ENCODE assay signal across 8 cellular contexts in genomic region chr5:82068042-82068441, GRCh38.
DNase-seq lines count a peak whose midpoint lies in the region; ATAC-seq, FAIRE-seq and TF ChIP-seq lines count a peak whose summit lies in the region.
"Not testable (repeated sequence)": the region's sequence is repeated elsewhere in the genome, so short reads cannot be mapped to it uniquely, and the experiment has no call there.

No MANE protein-coding gene starts in this region.

- peak overlapping the region; percentile 71 for H3K4me3 Mint-ChIP-seq in CD4-positive, alpha-beta T cell
- peak overlapping the region; percentile 54 for H3K4me3 Mint-ChIP-seq in T-helper 2 cell treated with Interferon-gamma antibody and Interleukin-4, amounts not matched to agents 5 μg/mL and 100 μg/mL, for 36 hours
- peak overlapping the region; percentile 47 for H3K4me3 Mint-ChIP-seq in activated T-cell treated with anti-CD3 and anti-CD28 coated beads, Interleukin-2, amount 50 U/mL, for 24 hours
- peak overlapping the region; percentile 48 for H3K4me3 Mint-ChIP-seq in activated naive CD4-positive, alpha-beta T cell treated with anti-CD3 and anti-CD28 coated beads, Interleukin-2, amount 10 ng/mL, durations not matched to agents 7 days and 5 days
- peak overlapping the region; percentile 18 for H3K4me3 Mint-ChIP-seq in activated naive CD8-positive, alpha-beta T cell treated with anti-CD3 and anti-CD28 coated beads, Interleukin-2, amount 50 U/mL, for 24 hours
- peak overlapping the region; percentile 61 to 77 (median 68) for H3K4me3 Mint-ChIP-seq in immature natural killer cell
- H3K4me3 Mint-ChIP-seq in natural killer cell treated with Interleukin-12 subunit alpha and Interleukin-12 subunit beta and Interleukin-15 and Interleukin-18, amount 100 ng/mL, for 72 hours = peak overlapping the region; percentile 48

- H3K27me3 Mint-ChIP-seq in CD4-positive, alpha-beta T cell; T-helper 2 cell treated with Interferon-gamma antibody and Interleukin-4, amounts not matched to agents 5 μg/mL and 100 μg/mL, for 36 hours (ENCODE audit: low read depth); activated T-cell treated with anti-CD3 and anti-CD28 coated beads, Interleukin-2, amount 50 U/mL, for 24 hours; activated naive CD4-positive, alpha-beta T cell treated with anti-CD3 and anti-CD28 coated beads, Interleukin-2, amount 10 ng/mL, durations not matched to agents 7 days and 5 days; activated naive CD8-positive, alpha-beta T cell treated with anti-CD3 and anti-CD28 coated beads, Interleukin-2, amount 50 U/mL, for 24 hours; immature natural killer cell (ENCODE audit: low read depth in 3 of 3); natural killer cell treated with Interleukin-12 subunit alpha and Interleukin-12 subunit beta and Interleukin-15 and Interleukin-18, amount 100 ng/mL, for 72 hours: not testable (repeated sequence)

- not testable (repeated sequence) for H3K27me3 ChIP-seq in CD4-positive, alpha-beta T cell (ENCODE audit: control insufficient read depth, insufficient read depth, low read length)

- peak overlapping the region; percentile 18 for H3K27ac Mint-ChIP-seq in CD4-positive, alpha-beta T cell
- not testable (repeated sequence) for H3K27ac Mint-ChIP-seq in T-helper 2 cell treated with Interferon-gamma antibody and Interleukin-4, amounts not matched to agents 5 μg/mL and 100 μg/mL, for 36 hours; activated T-cell treated with anti-CD3 and anti-CD28 coated beads, Interleukin-2, amount 50 U/mL, for 24 hours; activated naive CD8-positive, alpha-beta T cell treated with anti-CD3 and anti-CD28 coated beads, Interleukin-2, amount 50 U/mL, for 24 hours; natural killer cell treated with Interleukin-12 subunit alpha and Interleukin-12 subunit beta and Interleukin-15 and Interleukin-18, amount 100 ng/mL, for 72 hours
- H3K27ac Mint-ChIP-seq in activated naive CD4-positive, alpha-beta T cell treated with anti-CD3 and anti-CD28 coated beads, Interleukin-2, amount 10 ng/mL, durations not matched to agents 7 days and 5 days = peak overlapping the region; percentile 38
- peak overlapping the region in 3 of 6 donors; percentile 55 to 80 (median 66) for H3K27ac Mint-ChIP-seq in immature natural killer cell

- not testable (repeated sequence) for DNase-seq in CD4-positive, alpha-beta T cell; GM12891 (ENCODE audit: insufficient read length, low spot score); T-helper 2 cell treated with Interferon-gamma antibody and Interleukin-4, amounts not matched to agents 5 μg/mL and 100 μg/mL, for 36 hours (ENCODE audit: low spot score); activated T-cell treated with anti-CD3 and anti-CD28 coated beads, Interleukin-2, amount 50 U/mL, for 24 hours; activated naive CD4-positive, alpha-beta T cell treated with anti-CD3 and anti-CD28 coated beads, Interleukin-2, amount 10 ng/mL, durations not matched to agents 7 days and 5 days; activated naive CD8-positive, alpha-beta T cell treated with anti-CD3 and anti-CD28 coated beads, Interleukin-2, amount 50 U/mL, for 24 hours; immature natural killer cell; natural killer cell treated with Interleukin-12 subunit alpha and Interleukin-12 subunit beta and Interleukin-15 and Interleukin-18, amount 100 ng/mL, for 72 hours (ENCODE audit: low spot score)

- not testable (repeated sequence) for ATAC-seq in CD4-positive, alpha-beta T cell (ENCODE audit: poor library complexity); activated naive CD8-positive, alpha-beta T cell treated with anti-CD3 and anti-CD28 coated beads, Interleukin-2, amount 50 U/mL, for 24 hours; natural killer cell treated with Interleukin-12 subunit alpha and Interleukin-12 subunit beta and Interleukin-15 and Interleukin-18, amount 100 ng/mL, for 72 hours

- not testable (repeated sequence) for TF ChIP-seq POLR2A in GM12891 (IDR thresholded peaks at IDR 0.05; ENCODE audit: low read depth, low read length)

- POLR2A ChIA-PET in CD4-positive, alpha-beta T cell (lab: Charles Lee) = not testable (repeated sequence)

- H3K36me3 Mint-ChIP-seq in CD4-positive, alpha-beta T cell (ENCODE audit: low read depth); T-helper 2 cell treated with Interferon-gamma antibody and Interleukin-4, amounts not matched to agents 5 μg/mL and 100 μg/mL, for 36 hours (ENCODE audit: low read depth); activated T-cell treated with anti-CD3 and anti-CD28 coated beads, Interleukin-2, amount 50 U/mL, for 24 hours (ENCODE audit: low read depth); activated naive CD4-positive, alpha-beta T cell treated with anti-CD3 and anti-CD28 coated beads, Interleukin-2, amount 10 ng/mL, durations not matched to agents 7 days and 5 days; activated naive CD8-positive, alpha-beta T cell treated with anti-CD3 and anti-CD28 coated beads, Interleukin-2, amount 50 U/mL, for 24 hours (ENCODE audit: low read depth); immature natural killer cell; natural killer cell treated with Interleukin-12 subunit alpha and Interleukin-12 subunit beta and Interleukin-15 and Interleukin-18, amount 100 ng/mL, for 72 hours: not testable (repeated sequence)

- not testable (repeated sequence) for H3K9me3 ChIP-seq in CD4-positive, alpha-beta T cell (ENCODE audit: control insufficient read depth, low read length)

- peak; percentile 26 for FAIRE-seq in GM12891 (lab: Jason Lieb, UNC)

- intact Hi-C loops in CD4-positive, alpha-beta T cell (cut with DNase I, micrococcal nuclease) = not testable (repeated sequence)

- TF ChIP-seq CTCF in CD4-positive, alpha-beta T cell (IDR thresholded peaks at IDR 0.05) = not testable (repeated sequence)

- CTCF ChIA-PET in CD4-positive, alpha-beta T cell (lab: Charles Lee); activated naive CD4-positive, alpha-beta T cell treated with anti-CD3 and anti-CD28 coated beads, Interleukin-2, amount 10 ng/mL, durations not matched to agents 7 days and 5 days (lab: Charles Lee): not testable (repeated sequence)

- H3K27ac ChIP-seq in CD4-positive, alpha-beta T cell (ENCODE audit: low read depth, low read length) = not testable (repeated sequence)

- peaks cover 14% of the 10 kb centered on the region for H3K4me1 Mint-ChIP-seq in CD4-positive, alpha-beta T cell (ENCODE audit: low read depth)
- not testable (repeated sequence) for H3K4me1 Mint-ChIP-seq in T-helper 2 cell treated with Interferon-gamma antibody and Interleukin-4, amounts not matched to agents 5 μg/mL and 100 μg/mL, for 36 hours (ENCODE audit: low read depth); activated T-cell treated with anti-CD3 and anti-CD28 coated beads, Interleukin-2, amount 50 U/mL, for 24 hours (ENCODE audit: low read depth); activated naive CD8-positive, alpha-beta T cell treated with anti-CD3 and anti-CD28 coated beads, Interleukin-2, amount 50 U/mL, for 24 hours; natural killer cell treated with Interleukin-12 subunit alpha and Interleukin-12 subunit beta and Interleukin-15 and Interleukin-18, amount 100 ng/mL, for 72 hours (ENCODE audit: low read depth in 2 of 2)
- peaks cover 11% of the 10 kb centered on the region for H3K4me1 Mint-ChIP-seq in activated naive CD4-positive, alpha-beta T cell treated with anti-CD3 and anti-CD28 coated beads, Interleukin-2, amount 10 ng/mL, durations not matched to agents 7 days and 5 days
- H3K4me1 Mint-ChIP-seq in immature natural killer cell = peaks cover 5 to 13% of the 10 kb centered on the region in 2 donors

- H3K9me3 Mint-ChIP-seq in CD4-positive, alpha-beta T cell; T-helper 2 cell treated with Interferon-gamma antibody and Interleukin-4, amounts not matched to agents 5 μg/mL and 100 μg/mL, for 36 hours; activated T-cell treated with anti-CD3 and anti-CD28 coated beads, Interleukin-2, amount 50 U/mL, for 24 hours; activated naive CD4-positive, alpha-beta T cell treated with anti-CD3 and anti-CD28 coated beads, Interleukin-2, amount 10 ng/mL, durations not matched to agents 7 days and 5 days; activated naive CD8-positive, alpha-beta T cell treated with anti-CD3 and anti-CD28 coated beads, Interleukin-2, amount 50 U/mL, for 24 hours; immature natural killer cell; natural killer cell treated with Interleukin-12 subunit alpha and Interleukin-12 subunit beta and Interleukin-15 and Interleukin-18, amount 100 ng/mL, for 72 hours: not testable (repeated sequence)

Comparison
In these comparisons a context has a peak if more than half of its experiments do, and no peak if none do; other contexts are left out.
1. H3K4me3 Mint-ChIP-seq: peak in every context shown above with its lines; median percentile 71 in CD4-positive, alpha-beta T cell; 68 in immature natural killer cell; 54 in T-helper 2 cell treated with Interferon-gamma antibody and Interleukin-4, amounts not matched to agents 5 μg/mL and 100 μg/mL, for 36 hours; 48 in activated naive CD4-positive, alpha-beta T cell treated with anti-CD3 and anti-CD28 coated beads, Interleukin-2, amount 10 ng/mL, durations not matched to agents 7 days and 5 days; 48 in natural killer cell treated with Interleukin-12 subunit alpha and Interleukin-12 subunit beta and Interleukin-15 and Interleukin-18, amount 100 ng/mL, for 72 hours; 47 in activated T-cell treated with anti-CD3 and anti-CD28 coated beads, Interleukin-2, amount 50 U/mL, for 24 hours; 18 in activated naive CD8-positive, alpha-beta T cell treated with anti-CD3 and anti-CD28 coated beads, Interleukin-2, amount 50 U/mL, for 24 hours.